ENCODE assay signal across 18 cellular contexts in genomic region chr1:8166436-8166835, GRCh38.
DNase-seq lines count a peak whose midpoint lies in the region; ATAC-seq, FAIRE-seq and TF ChIP-seq lines count a peak whose summit lies in the region.
"Had no signal": no experiment of that assay in that cellular context is flagged by ENCODE, and none has a peak within 500 bp of the region (broad histone marks: within the 10 kb centered on the region; RNA-seq: fewer than 3 reads in every experiment).

No MANE protein-coding gene starts in this region.

- peak overlapping the region; percentile 60 for H3K27ac ChIP-seq in CD4-positive, CD25-positive, alpha-beta regulatory T cell (ENCODE audit: insufficient read depth, low read length, poor library complexity, severe bottlenecking)
- H3K27ac ChIP-seq in HCT116 (ENCODE audit: low read depth, low read length) (peak overlapping the region; percentile 96), GM12878 (ENCODE audit: control insufficient read depth, insufficient read depth) (peak overlapping the region; percentile 47; the same call in 1 of the 2 replicates), coronary artery (no peak overlapping the region), transverse colon (no peak overlapping the region)
- H3K27ac ChIP-seq: foreskin keratinocyte, pancreas, testis had no signal

- intact Hi-C loops in HCT116 (cut with micrococcal nuclease) (loop anchor here (2.0 to 5.0 kb wide), 3 partner anchors 70 to 140 kb away; partner anchors contain the start of gene ERRFI1), GM12878 (cut with micrococcal nuclease; ENCODE audit: unreplicated experiment) (loop anchor here (5.0 kb wide), 1 partner anchor 139 kb away; the partner anchor contains the start of gene ERRFI1), transverse colon (cut with DNase I; ENCODE audit: low total_unique reads) (loop anchor here (5.0 kb wide), 1 partner anchor 34 kb away; no protein-coding TSS in a partner anchor)

- no peaks in the 10 kb centered on the region for H3K27me3 Mint-ChIP-seq in CD4-positive, CD25-positive, alpha-beta regulatory T cell
- peaks cover 4 to 15% (median 5%) of the 10 kb centered on the region in 3 donors for H3K27me3 Mint-ChIP-seq in immature natural killer cell (ENCODE audit: low read depth in 3 of 3)
- H3K27me3 Mint-ChIP-seq: activated T-cell treated with anti-CD3 and anti-CD28 coated beads, Interleukin-2, amount 50 U/mL, for 24 hours had no signal

- CTCF ChIA-PET in HCT116 (lab: Charles Lee) (interaction anchor here (0.6 to 2.4 kb wide), 7 partner anchors 14 to 148 kb away, joined by 3 to 6 read pairs (median 4); no protein-coding TSS in a partner anchor), GM12878 (lab: Yijun Ruan, JAX) (interaction anchor here (0.7 to 2.1 kb wide), 4 partner anchors 134 to 192 kb away, joined by 3 to 7 read pairs (median 6); no protein-coding TSS in a partner anchor)

- BruUV-seq in HCT116 (replicated peaks; lab: Mats Ljungman, UMichigan), result no TSS peak
- no TSS peak for BruUV-seq in GM12878 (replicated peaks; lab: Mats Ljungman, UMichigan)

- TF ChIP-seq EP300 in GM12878 (IDR thresholded peaks at IDR 0.05; ENCODE audit: borderline replicate concordance in 1 of 2, control insufficient read depth in 1 of 2, low read depth in 2 of 2, low read length in 2 of 2), result no peak
- TF ChIP-seq EP300 in transverse colon (IDR thresholded peaks at IDR 0.05; ENCODE audit: low read depth), result no peak

- peaks cover 17 to 59% (median 34%) of the 10 kb centered on the region in 4 donors for H3K4me1 Mint-ChIP-seq in CD4-positive, CD25-positive, alpha-beta regulatory T cell
- H3K4me1 Mint-ChIP-seq in immature natural killer cell, result peaks cover 34 to 43% of the 10 kb centered on the region in 2 donors

- TF ChIP-seq CTCF in HCT116 (IDR thresholded peaks at IDR 0.05 in 2 of 3, conservative IDR thresholded peaks at IDR 0.05 in 1 of 3; ENCODE audit: borderline replicate concordance in 1 of 3, insufficient read depth in 1 of 3, low read depth in 2 of 3, low read length in 2 of 3), result no peak
- TF ChIP-seq CTCF in GM12878 (IDR thresholded peaks at IDR 0.05 in 2 of 3, conservative IDR thresholded peaks at IDR 0.05 in 1 of 3; ENCODE audit: control insufficient read depth in 2 of 3, extremely low read depth in 1 of 3, insufficient read depth in 1 of 3, low read depth in 3 of 3, low read length in 3 of 3), result no peak
- no peak for TF ChIP-seq CTCF in coronary artery (IDR thresholded peaks at IDR 0.05)
- TF ChIP-seq CTCF in transverse colon (IDR thresholded peaks at IDR 0.05), result no peak

- H3K9me2 ChIP-seq in HCT116 (ENCODE audit: insufficient read depth), result no peaks in the 10 kb centered on the region

- SMC1A ChIA-PET in GM12878 (lab: Charles Lee; ENCODE audit: uncharacterized antibody, unreplicated experiment), result interaction anchor here (1.1 to 3.0 kb wide), 5 partner anchors 12 to 65 kb away, joined by 3 to 9 read pairs (median 5); no protein-coding TSS in a partner anchor

- H4K20me1 ChIP-seq in HCT116 (ENCODE audit: insufficient read depth) (no peaks in the 10 kb centered on the region), GM12878 (ENCODE audit: control insufficient read depth, insufficient read depth) (no peaks in the 10 kb centered on the region)

- no peak overlapping the region for H3K4me3 ChIP-seq in CD4-positive, CD25-positive, alpha-beta regulatory T cell (ENCODE audit: low read depth, low read length)
- H3K4me3 ChIP-seq in HCT116 (replicated peaks in 1 of 2; ENCODE audit: low read depth in 1 of 2, low read length in 2 of 2), result peak overlapping the region in 1 of 2 experiments; percentile 18; a peak in 2 of 4 replicates
- no peak overlapping the region for H3K4me3 ChIP-seq in GM12878
- no peak overlapping the region for H3K4me3 ChIP-seq in coronary artery
- H3K4me3 ChIP-seq in transverse colon, result no peak overlapping the region
- H3K4me3 ChIP-seq: pancreas, testis had no signal

- POLR2A ChIA-PET in HCT116 (lab: Charles Lee) (interaction anchor here (0.6 to 8.5 kb wide), 29 partner anchors 13 to 150 kb away, joined by 3 to 93 read pairs (median 7); no protein-coding TSS in a partner anchor), GM12878 (lab: Charles Lee) (interaction anchor here (1.2 to 3.3 kb wide), 3 partner anchors 20 to 69 kb away, joined by 4 to 13 read pairs (median 11); no protein-coding TSS in a partner anchor)

- no peaks in the 10 kb centered on the region for H3K27me3 ChIP-seq in CD4-positive, CD25-positive, alpha-beta regulatory T cell (ENCODE audit: control insufficient read depth, insufficient read depth, low read length)
- H3K27me3 ChIP-seq in HCT116 (ENCODE audit: insufficient read depth, low read length) (no peaks in the 10 kb centered on the region), GM12878 (replicated peaks in 1 of 2; ENCODE audit: control insufficient read depth in 2 of 2, insufficient read depth in 2 of 2, low read length in 1 of 2) (no peaks in the 10 kb centered on the region), transverse colon (no peaks in the 10 kb centered on the region)
- H3K27me3 ChIP-seq: foreskin keratinocyte, pancreas, testis had no signal

- RAD21 ChIA-PET in HCT116 (lab: Charles Lee; ENCODE audit: low non-redundant PET in 1 of 2, low total read pairs in 2 of 2, uncharacterized antibody in 2 of 2, unreplicated experiment in 2 of 2) (interaction anchor here (0.6 to 2.0 kb wide), 7 partner anchors 16 to 148 kb away, joined by 3 to 8 read pairs (median 4); no protein-coding TSS in a partner anchor), GM12878 (lab: Charles Lee; ENCODE audit: unreplicated experiment) (interaction anchor here (0.6 to 2.7 kb wide), 7 partner anchors 12 to 308 kb away, joined by 3 to 10 read pairs (median 4); no protein-coding TSS in a partner anchor)

- H3K4me2 ChIP-seq in HCT116 (ENCODE audit: low read length), result peak overlapping the region; percentile 60
- H3K4me2 ChIP-seq in GM12878 (ENCODE audit: control insufficient read depth, insufficient read depth), result no peak overlapping the region

- DNase-seq in CD4-positive, CD25-positive, alpha-beta regulatory T cell, result no peak
- DNase-seq in HCT116 (ENCODE audit: low read depth, low spot score) (no peak), GM12878 (ENCODE audit: low read depth, low spot score) (no peak), myocyte (ENCODE audit: low read depth) (peak; percentile 88), coronary artery (ENCODE audit: low spot score) (no peak), HPDE6-E6E7 (ENCODE audit: extremely low spot score) (no peak), immature natural killer cell (no peak), transverse colon (no peak)
- DNase-seq: activated naive CD8-positive, alpha-beta T cell treated with anti-CD3 and anti-CD28 coated beads, Interleukin-2, amount 10 ng/mL, durations not matched to agents 7 days and 5 days; activated T-cell treated with anti-CD3 and anti-CD28 coated beads, Interleukin-2, amount 50 U/mL, for 24 hours; foreskin keratinocyte; NCI-H1048; NCI-H82; testis had no signal

- FAIRE-seq in GM12878 (lab: Jason Lieb, UNC), result no peak
- FAIRE-seq: islet of Langerhans, pancreas had no signal

- H3K4me1 ChIP-seq in CD4-positive, CD25-positive, alpha-beta regulatory T cell (ENCODE audit: control insufficient read depth, insufficient read depth, low read length, poor library complexity, severe bottlenecking), result peaks cover 39% of the 10 kb centered on the region
- peaks cover 48 to 65% of the 10 kb centered on the region in 2 experiments for H3K4me1 ChIP-seq in HCT116 (ENCODE audit: control insufficient read depth in 1 of 2, insufficient read depth in 2 of 2, low read length in 2 of 2)
- peaks cover 33% of the 10 kb centered on the region for H3K4me1 ChIP-seq in GM12878 (ENCODE audit: control insufficient read depth, insufficient read depth, low read length)
- peaks cover 14 to 24% (median 17%) of the 10 kb centered on the region in 4 donors for H3K4me1 ChIP-seq in transverse colon

- H3K36me3 ChIP-seq in CD4-positive, CD25-positive, alpha-beta regulatory T cell (ENCODE audit: control insufficient read depth, insufficient read depth, low read length), result no peaks in the 10 kb centered on the region
- H3K36me3 ChIP-seq in HCT116 (ENCODE audit: control insufficient read depth in 1 of 2, insufficient read depth in 2 of 2, low read length in 2 of 2), result no peaks in the 10 kb centered on the region
- H3K36me3 ChIP-seq in GM12878 (ENCODE audit: control insufficient read depth in 2 of 2, insufficient read depth in 2 of 2, low read length in 1 of 2), result no peaks in the 10 kb centered on the region
- no peaks in the 10 kb centered on the region for H3K36me3 ChIP-seq in transverse colon
- H3K36me3 ChIP-seq: pancreas had no signal

- TF ChIP-seq POLR2A in HCT116 (IDR thresholded peaks at IDR 0.05; ENCODE audit: borderline replicate concordance, extremely low read depth, insufficient read depth, insufficient read length) (no peak), GM12878 (IDR thresholded peaks at IDR 0.05; ENCODE audit: low read depth, low read length) (no peak), transverse colon (IDR thresholded peaks at IDR 0.05) (no peak)

- H3K9ac ChIP-seq in HCT116 (ENCODE audit: low read length), result peak overlapping the region; percentile 46
- H3K9ac ChIP-seq in GM12878 (ENCODE audit: control insufficient read depth, insufficient read depth, low read length), result no peak overlapping the region

- no peak overlapping the region for H3K4me3 Mint-ChIP-seq in CD4-positive, CD25-positive, alpha-beta regulatory T cell
- H3K4me3 Mint-ChIP-seq in immature natural killer cell, result no peak overlapping the region
- H3K4me3 Mint-ChIP-seq: activated naive CD8-positive, alpha-beta T cell treated with anti-CD3 and anti-CD28 coated beads, Interleukin-2, amount 10 ng/mL, durations not matched to agents 7 days and 5 days; activated T-cell treated with anti-CD3 and anti-CD28 coated beads, Interleukin-2, amount 50 U/mL, for 24 hours; B cell; T-cell had no signal

- TF ChIP-seq RAD21 in HCT116 (IDR thresholded peaks at IDR 0.05; ENCODE audit: low read depth) (no peak), GM12878 (IDR thresholded peaks at IDR 0.05; ENCODE audit: insufficient read depth, low read depth, low read length) (no peak)

- peaks cover 0 to 4% (median 0%) of the 10 kb centered on the region in 7 donors for H3K9me3 Mint-ChIP-seq in CD4-positive, CD25-positive, alpha-beta regulatory T cell
- no peaks in the 10 kb centered on the region for H3K9me3 Mint-ChIP-seq in immature natural killer cell
- H3K9me3 Mint-ChIP-seq: activated naive CD8-positive, alpha-beta T cell treated with anti-CD3 and anti-CD28 coated beads, Interleukin-2, amount 10 ng/mL, durations not matched to agents 7 days and 5 days; activated T-cell treated with anti-CD3 and anti-CD28 coated beads, Interleukin-2, amount 50 U/mL, for 24 hours; T-cell had no signal

- in situ Hi-C loops in GM12878 (cut with MboI), result no loop called here
- in situ Hi-C loops in transverse colon (cut with MboI; ENCODE audit: low pct_ligation_motif_present in 1 of 4, low pct_unique_long_range_greater_than_20kb in 1 of 4, low sequenced_read_pairs in 3 of 4), result no loop called here

- no peaks in the 10 kb centered on the region for H3K9me3 ChIP-seq in CD4-positive, CD25-positive, alpha-beta regulatory T cell (ENCODE audit: control insufficient read depth in 2 of 2, low read length in 2 of 2)
- H3K9me3 ChIP-seq in HCT116 (ENCODE audit: control insufficient read depth in 1 of 2, insufficient read depth in 1 of 2, low read depth in 1 of 2, low read length in 2 of 2) (no peaks in the 10 kb centered on the region), GM12878 (replicated peaks; ENCODE audit: control insufficient read depth, insufficient read depth, low read length) (no peaks in the 10 kb centered on the region; the same call in 2 of the 3 replicates), transverse colon (no peaks in the 10 kb centered on the region)
- H3K9me3 ChIP-seq: pancreas, testis had no signal

- peak overlapping the region; percentile 35 to 89 (median 88) for H3K27ac Mint-ChIP-seq in CD4-positive, CD25-positive, alpha-beta regulatory T cell
- H3K27ac Mint-ChIP-seq in immature natural killer cell, result peak overlapping the region in 2 of 6 donors; percentile 45 to 73
- H3K27ac Mint-ChIP-seq: activated naive CD8-positive, alpha-beta T cell treated with anti-CD3 and anti-CD28 coated beads, Interleukin-2, amount 10 ng/mL, durations not matched to agents 7 days and 5 days; B cell had no signal

- H3K79me2 ChIP-seq in HCT116 (ENCODE audit: insufficient read depth, low read length) (no peaks in the 10 kb centered on the region), GM12878 (ENCODE audit: control insufficient read depth, insufficient read depth, low read length) (no peaks in the 10 kb centered on the region)

- H2AFZ ChIP-seq in HCT116 (ENCODE audit: low read depth, low read length, poor library complexity, severe bottlenecking) (no peak overlapping the region), GM12878 (ENCODE audit: control insufficient read depth, low read depth, low read length) (no peak overlapping the region)

- ATAC-seq in CD4-positive, CD25-positive, alpha-beta regulatory T cell (ENCODE audit: low read depth in 2 of 2), result no peak
- peak; percentile 3 for ATAC-seq in HCT116
- no peak for ATAC-seq in GM12878
- ATAC-seq: foreskin keratinocyte had no signal

- peaks cover 4% of the 10 kb centered on the region for H3K36me3 Mint-ChIP-seq in CD4-positive, CD25-positive, alpha-beta regulatory T cell
- peaks cover 0 to 11% (median 0%) of the 10 kb centered on the region in 3 donors for H3K36me3 Mint-ChIP-seq in immature natural killer cell
- H3K36me3 Mint-ChIP-seq: T-cell had no signal

- WGBS in GM12878 (ENCODE audit: insufficient coverage, insufficient replicate concordance, low lambda C conversion rate, missing lambda C conversion rate), result 81% methylated on average over 6 of the region's 6 CpGs
- 59 to 86% methylated on average over 2 to 6 of the region's 6 CpGs for WGBS in transverse colon (ENCODE audit: low coverage in 1 of 2), 2 donors

Comparison
In these comparisons a context has a peak if more than half of its experiments do, and no peak if none do; other contexts are left out.
1. H3K27ac ChIP-seq: peak in CD4-positive, CD25-positive, alpha-beta regulatory T cell (single experiment), HCT116 (single experiment) and GM12878 (single experiment); none in coronary artery (0 of 2) and transverse colon (0 of 4).